Comparison of ENCODE assay signal across 1 cellular context in genomic region chr7:151027728-151028130, GRCh38.
TF ChIP-seq lines count a peak whose summit lies in the region.

No MANE protein-coding gene starts in this region.

TF ChIP-seq in GM12878, 131 proteins besides CTCF, POLR2A, EP300 and RAD21:
- TF ChIP-seq RAD51 (IDR thresholded peaks at IDR 0.05) (peak; percentile 59), BHLHE40 (IDR thresholded peaks at IDR 0.05; ENCODE audit: borderline replicate concordance in 1 of 2, low read depth in 2 of 2, low read length in 1 of 2) (peak; percentile 44 to 81; a peak in 3 of 4 replicates)
- TF ChIP-seq, protein P1, sequence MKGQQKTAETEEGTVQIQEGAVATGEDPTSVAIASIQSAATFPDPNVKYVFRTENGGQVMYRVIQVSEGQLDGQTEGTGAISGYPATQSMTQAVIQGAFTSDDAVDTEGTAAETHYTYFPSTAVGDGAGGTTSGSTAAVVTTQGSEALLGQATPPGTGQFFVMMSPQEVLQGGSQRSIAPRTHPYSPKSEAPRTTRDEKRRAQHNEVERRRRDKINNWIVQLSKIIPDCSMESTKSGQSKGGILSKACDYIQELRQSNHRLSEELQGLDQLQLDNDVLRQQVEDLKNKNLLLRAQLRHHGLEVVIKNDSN (IDR thresholded peaks at IDR 0.05; ENCODE audit: borderline replicate concordance, extremely low read length, insufficient read depth, low read depth, low read length), result peak; percentile 17
